Comparison of ENCODE assay signal across 28 cellular contexts in the genomic region with DNA sequence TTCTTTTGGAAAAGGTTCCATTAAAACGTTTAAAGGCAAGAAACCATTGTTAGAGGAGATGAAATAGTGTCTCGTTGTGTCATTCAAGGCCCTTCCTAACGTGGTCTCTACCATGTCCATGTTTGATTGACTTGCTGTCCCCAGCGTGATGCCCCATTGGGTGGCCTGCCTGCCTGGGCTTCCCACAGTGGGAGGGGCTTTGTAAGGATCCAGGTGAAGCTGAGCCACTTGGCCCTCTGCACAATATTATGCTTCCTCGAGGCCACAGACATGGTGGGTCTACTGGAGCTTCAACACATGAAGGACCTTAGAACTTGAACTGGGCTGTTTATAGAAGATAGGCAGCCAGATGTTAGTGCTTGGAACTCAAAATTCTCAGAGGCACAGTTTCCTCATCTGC.
"Had no signal": no experiment of that assay in that cellular context is flagged by ENCODE, and none has a peak within 500 bp of the region (broad histone marks: within the 10 kb centered on the region; RNA-seq: fewer than 3 reads in every experiment).

No MANE protein-coding gene starts in this region.

- H3K36me3 ChIP-seq: left ventricle myocardium inferior, pancreas, prostate gland, stomach, thyroid gland, transverse colon, upper lobe of left lung had no signal

- H3K4me3 ChIP-seq: left ventricle myocardium inferior, lung, mucosa of descending colon, pancreas, prostate gland, skin epidermis, stomach, testis, thyroid gland, transverse colon, upper lobe of left lung had no signal

- H3K27me3 ChIP-seq: pancreas, stomach, testis, thyroid gland, transverse colon, upper lobe of left lung had no signal

- H3K27ac Mint-ChIP-seq: immature natural killer cell; memory B cell; nephron; stimulated activated naive B cell treated with anti-CD40 and anti-IgM and Interleukin-4, amounts not matched to agents 10 μg/mL and 1 μg/mL and 100 μg/mL, for 72 hours had no signal

- H3K36me3 Mint-ChIP-seq: immature natural killer cell; memory B cell; naive thymus-derived CD8-positive, alpha-beta T cell; stimulated activated naive B cell treated with anti-CD40 and anti-IgM and Interleukin-4, amounts not matched to agents 10 μg/mL and 1 μg/mL and 100 μg/mL, for 72 hours had no signal

- H3K9me3 ChIP-seq: left ventricle myocardium inferior, mucosa of descending colon, pancreas, prostate gland, stomach, testis, thyroid gland, transverse colon, upper lobe of left lung had no signal

- H3K4me3 Mint-ChIP-seq: immature natural killer cell; memory B cell; naive thymus-derived CD8-positive, alpha-beta T cell; nephron; neural crest cell; stimulated activated naive B cell treated with anti-CD40 and anti-IgM and Interleukin-4, amounts not matched to agents 10 μg/mL and 1 μg/mL and 100 μg/mL, for 72 hours had no signal

- DNase-seq: hypothalamus; immature natural killer cell; left ventricle myocardium inferior; midbrain; mucosa of descending colon; naive thymus-derived CD8-positive, alpha-beta T cell; nucleus accumbens; pancreas; retina; right cardiac atrium; stimulated activated CD4-positive, alpha-beta T cell treated with anti-CD3 and anti-CD28 coated beads, Interleukin-12 subunit alpha, Interleukin-12 subunit beta, amount 100 ng/mL, for 4 hours; stimulated activated CD4-positive, alpha-beta T cell treated with anti-CD3 and anti-CD28 coated beads, Interleukin-15, amount 100 ng/mL, for 24 hours; stimulated activated CD4-positive, alpha-beta T cell treated with anti-CD3 and anti-CD28 coated beads, Interleukin-2, amount 100 ng/mL, for 24 hours; stimulated activated CD4-positive, alpha-beta T cell treated with anti-CD3 and anti-CD28 coated beads, Interleukin-4, amount 100 ng/mL, for 1 hour; stimulated activated naive B cell treated with anti-CD40 and anti-IgM and Interleukin-4, amounts not matched to agents 10 μg/mL and 1 μg/mL and 100 μg/mL, for 72 hours; stimulated activated naive CD8-positive, alpha-beta T cell treated with anti-CD3 and anti-CD28 coated beads, Interleukin-15, Interleukin-2, amounts not matched to agents 100 U/mL and 50 U/mL, for 24 hours; stomach; testis; thyroid gland; transverse colon; upper lobe of left lung had no signal

- H3K4me1 ChIP-seq: pancreas, prostate gland, stomach, testis, thyroid gland, transverse colon, upper lobe of left lung had no signal

- H3K27ac ChIP-seq: left ventricle myocardium inferior, pancreas, prostate gland, stomach, testis, thyroid gland, transverse colon, upper lobe of left lung had no signal

- H3K4me1 Mint-ChIP-seq: nephron had no signal

- ATAC-seq: mucosa of descending colon; naive thymus-derived CD8-positive, alpha-beta T cell; sciatic nerve; stimulated activated naive B cell treated with anti-CD40 and anti-IgM and Interleukin-4, amounts not matched to agents 10 μg/mL and 1 μg/mL and 100 μg/mL, for 72 hours; stimulated activated naive CD8-positive, alpha-beta T cell treated with anti-CD3 and anti-CD28 coated beads, Interleukin-15, Interleukin-2, amounts not matched to agents 100 U/mL and 50 U/mL, for 24 hours had no signal

- H3K9me3 Mint-ChIP-seq: memory B cell; naive thymus-derived CD8-positive, alpha-beta T cell; nephron; neural crest cell had no signal
